In the genomic region with DNA sequence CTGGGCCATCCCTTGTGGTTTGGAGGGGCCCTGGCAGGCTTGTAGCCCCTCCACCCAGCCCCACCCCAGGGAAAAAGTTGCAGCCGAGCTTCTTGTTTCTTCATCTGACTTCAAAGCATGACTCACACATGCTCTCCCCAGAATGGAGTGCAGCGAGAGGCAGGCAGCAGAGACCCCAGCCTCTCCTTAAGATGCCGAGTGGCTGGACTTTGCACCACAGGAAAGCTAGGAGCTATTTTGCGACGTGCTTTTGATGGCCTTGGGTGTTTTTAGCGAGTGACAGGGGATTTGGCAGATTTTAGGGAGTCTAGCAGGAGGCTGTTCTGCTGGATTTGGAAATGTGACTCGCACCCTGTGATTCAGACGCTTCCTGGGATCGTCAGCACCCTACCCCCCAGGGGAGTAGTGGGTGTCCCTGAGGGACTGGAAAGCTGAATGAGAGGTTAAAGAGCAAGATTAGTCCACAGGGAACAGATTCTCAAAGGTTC, we compare ENCODE assay signal across 9 cellular contexts. TPM values are rescaled to one million over a fixed set of nuclear protein-coding genes. Genes with fewer than 3 reads are reported as not detected.
DNase-seq lines count a peak whose midpoint lies in the region; ATAC-seq lines count a peak whose summit lies in the region.
"Had no signal": no experiment of that assay in that cellular context is flagged by ENCODE, and none has a peak within 500 bp of the region (broad histone marks: within the 10 kb centered on the region; RNA-seq: fewer than 3 reads in every experiment).

No MANE protein-coding gene starts in this region.

- no peak for ATAC-seq in T-helper 17 cell
- no peak for ATAC-seq in stimulated activated memory B cell treated with anti-CD40 and anti-IgM and Interleukin-4, amounts not matched to agents 10 μg/mL and 1 μg/mL and 100 μg/mL, for 72 hours

- peaks cover 69% of the 10 kb centered on the region for H3K4me1 Mint-ChIP-seq in activated CD4-positive, alpha-beta T cell treated with anti-CD3 and anti-CD28 coated beads, Interleukin-2, amount 10 ng/mL, durations not matched to agents 24 days and 14 days
- H3K4me1 Mint-ChIP-seq in T-helper 17 cell = peaks cover 65% of the 10 kb centered on the region
- peaks cover 77% of the 10 kb centered on the region for H3K4me1 Mint-ChIP-seq in stimulated activated memory B cell treated with anti-CD40 and anti-IgM and Interleukin-4, amounts not matched to agents 10 μg/mL and 1 μg/mL and 100 μg/mL, for 72 hours

- peak overlapping the region; percentile 67 for H3K4me3 Mint-ChIP-seq in activated CD4-positive, alpha-beta T cell treated with anti-CD3 and anti-CD28 coated beads, Interleukin-2, amount 10 ng/mL, durations not matched to agents 24 days and 14 days
- H3K4me3 Mint-ChIP-seq in T-helper 17 cell = peak overlapping the region; percentile 84
- no peak overlapping the region for H3K4me3 Mint-ChIP-seq in stimulated activated memory B cell treated with anti-CD40 and anti-IgM and Interleukin-4, amounts not matched to agents 10 μg/mL and 1 μg/mL and 100 μg/mL, for 72 hours

- DNase-seq in activated CD4-positive, alpha-beta T cell treated with anti-CD3 and anti-CD28 coated beads, Interleukin-2, amount 10 ng/mL, durations not matched to agents 24 days and 14 days = peak; percentile 66
- DNase-seq in activated CD4-positive, alpha-beta T cell treated with anti-CD3 and anti-CD28 coated beads, Interleukin-2, amount 50 U/mL, for 48 hours = no peak
- DNase-seq in T-helper 17 cell (no peak), fibroblast of gingiva (ENCODE audit: low read depth) (peak; percentile 26), NCI-H1048 (lab: John Stamatoyannopoulos, UW) (no peak)
- DNase-seq in stimulated activated naive CD4-positive, alpha-beta T cell (lab: John Stamatoyannopoulos, UW) = no peak
- no peak for DNase-seq in effector CD8-positive, alpha-beta T cell (lab: John Stamatoyannopoulos, UW)
- DNase-seq: Karpas-422 had no signal

- H3K9me3 ChIP-seq in T-helper 17 cell (ENCODE audit: control insufficient read depth, low read length, poor library complexity, severe bottlenecking) = no peaks in the 10 kb centered on the region

- H3K36me3 Mint-ChIP-seq in activated CD4-positive, alpha-beta T cell treated with anti-CD3 and anti-CD28 coated beads, Interleukin-2, amount 10 ng/mL, durations not matched to agents 24 days and 14 days (ENCODE audit: low read depth) = no peaks in the 10 kb centered on the region
- H3K36me3 Mint-ChIP-seq in T-helper 17 cell (ENCODE audit: low read depth) = no peaks in the 10 kb centered on the region
- H3K36me3 Mint-ChIP-seq in stimulated activated memory B cell treated with anti-CD40 and anti-IgM and Interleukin-4, amounts not matched to agents 10 μg/mL and 1 μg/mL and 100 μg/mL, for 72 hours = peaks cover 7% of the 10 kb centered on the region

- peak overlapping the region; percentile 73 for H3K27ac Mint-ChIP-seq in activated CD4-positive, alpha-beta T cell treated with anti-CD3 and anti-CD28 coated beads, Interleukin-2, amount 10 ng/mL, durations not matched to agents 24 days and 14 days
- H3K27ac Mint-ChIP-seq in T-helper 17 cell = peak overlapping the region; percentile 92
- H3K27ac Mint-ChIP-seq in stimulated activated memory B cell treated with anti-CD40 and anti-IgM and Interleukin-4, amounts not matched to agents 10 μg/mL and 1 μg/mL and 100 μg/mL, for 72 hours = peak overlapping the region; percentile 77

- no peaks in the 10 kb centered on the region for H3K9me3 Mint-ChIP-seq in activated CD4-positive, alpha-beta T cell treated with anti-CD3 and anti-CD28 coated beads, Interleukin-2, amount 10 ng/mL, durations not matched to agents 24 days and 14 days
- H3K9me3 Mint-ChIP-seq in stimulated activated memory B cell treated with anti-CD40 and anti-IgM and Interleukin-4, amounts not matched to agents 10 μg/mL and 1 μg/mL and 100 μg/mL, for 72 hours = no peaks in the 10 kb centered on the region

- intact Hi-C loops in activated CD4-positive, alpha-beta T cell treated with anti-CD3 and anti-CD28 coated beads, Interleukin-2, amount 10 ng/mL, durations not matched to agents 24 days and 14 days (cut with micrococcal nuclease) = no loop called here

- H3K27me3 Mint-ChIP-seq in activated CD4-positive, alpha-beta T cell treated with anti-CD3 and anti-CD28 coated beads, Interleukin-2, amount 10 ng/mL, durations not matched to agents 24 days and 14 days = no peaks in the 10 kb centered on the region
- H3K27me3 Mint-ChIP-seq in T-helper 17 cell = no peaks in the 10 kb centered on the region
- H3K27me3 Mint-ChIP-seq in stimulated activated memory B cell treated with anti-CD40 and anti-IgM and Interleukin-4, amounts not matched to agents 10 μg/mL and 1 μg/mL and 100 μg/mL, for 72 hours = no peaks in the 10 kb centered on the region

RNA-seq across cellular contexts. Expression of a gene that starts 14.2 kb away (rescaled TPM):
- 23.9 and 26.2 TPM in 2 replicates for total RNA-seq in activated CD4-positive, alpha-beta T cell treated with anti-CD3 and anti-CD28 coated beads, Interleukin-2, amount 10 ng/mL, durations not matched to agents 24 days and 14 days
- 10 to 100 TPM; 30.2 to 32.1 TPM for total RNA-seq in T-helper 17 cell

RNA-seq across cellular contexts. Expression of a gene that starts 15.8 kb away (rescaled TPM):
- 9.0 and 9.7 TPM in 2 replicates for total RNA-seq in activated CD4-positive, alpha-beta T cell treated with anti-CD3 and anti-CD28 coated beads, Interleukin-2, amount 10 ng/mL, durations not matched to agents 24 days and 14 days
- 1 to 10 TPM; 4.4 to 7.5 TPM for total RNA-seq in T-helper 17 cell

RNA-seq across cellular contexts. Expression of a gene that starts 49.4 kb away (rescaled TPM):
- 66.6 and 70.7 TPM in 2 replicates for total RNA-seq in activated CD4-positive, alpha-beta T cell treated with anti-CD3 and anti-CD28 coated beads, Interleukin-2, amount 10 ng/mL, durations not matched to agents 24 days and 14 days
- 10 to 100 TPM; 30.1 to 37.0 TPM for total RNA-seq in T-helper 17 cell

Comparison
In these comparisons a context has a peak if more than half of its experiments do, and no peak if none do; other contexts are left out.
1. DNase-seq: peak in activated CD4-positive, alpha-beta T cell treated with anti-CD3 and anti-CD28 coated beads, Interleukin-2, amount 10 ng/mL, durations not matched to agents 24 days and 14 days (single experiment) and fibroblast of gingiva (single experiment); none in activated CD4-positive, alpha-beta T cell treated with anti-CD3 and anti-CD28 coated beads, Interleukin-2, amount 50 U/mL, for 48 hours (0 of 2), T-helper 17 cell (0 of 3), stimulated activated naive CD4-positive, alpha-beta T cell (0 of 6), NCI-H1048 (single experiment) and effector CD8-positive, alpha-beta T cell (single experiment).
2. Peak in every context shown above with its lines, with median percentiles within 50 percentile points of each other: H3K27ac Mint-ChIP-seq.